ENCODE assay signal across 10 cellular contexts in the genomic region with DNA sequence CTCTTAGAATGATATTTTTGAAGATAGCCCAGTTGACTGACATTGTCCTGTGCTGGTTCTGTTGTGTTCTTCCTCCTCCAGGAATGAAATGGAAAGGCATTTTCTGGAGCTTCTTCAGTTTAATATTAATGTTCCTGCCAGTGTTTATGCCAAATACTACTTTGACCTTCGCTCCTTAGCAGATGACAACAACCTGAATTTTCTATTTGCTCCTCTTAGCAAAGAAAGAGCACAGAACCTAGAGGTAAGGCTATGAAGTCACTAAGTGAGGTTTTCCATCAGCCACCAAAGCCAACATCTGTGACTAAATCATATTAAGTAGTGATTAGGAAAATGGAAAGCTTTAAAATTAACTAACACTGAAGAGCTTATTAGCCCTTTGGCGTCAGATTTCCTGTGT. TPM values are rescaled to one million over a fixed set of nuclear protein-coding genes. Genes with fewer than 3 reads are reported as not detected.
DNase-seq lines count a peak whose midpoint lies in the region; ATAC-seq and TF ChIP-seq lines count a peak whose summit lies in the region.
"Had no signal": no experiment of that assay in that cellular context is flagged by ENCODE, and none has a peak within 500 bp of the region (broad histone marks: within the 10 kb centered on the region; RNA-seq: fewer than 3 reads in every experiment).

No MANE protein-coding gene starts in this region.

- H2AFZ ChIP-seq in neural cell (ENCODE audit: low read depth, low read length): no peak overlapping the region

- H3K27ac ChIP-seq in neural cell (ENCODE audit: low read length): peak overlapping the region; percentile 56
- H3K27ac ChIP-seq: BLaER1 had no signal

- no peaks in the 10 kb centered on the region for H4K20me1 ChIP-seq in neural cell (ENCODE audit: insufficient read depth)
- H4K20me1 ChIP-seq: BLaER1 had no signal

- H3K36me3 Mint-ChIP-seq in endothelial cell (ENCODE audit: low read depth, unreplicated experiment) (peaks cover 21% of the 10 kb centered on the region), nephron progenitor cell (ENCODE audit: low read depth) (peaks cover 18% of the 10 kb centered on the region)

- no peaks in the 10 kb centered on the region for H3K9me2 ChIP-seq in neural cell (ENCODE audit: insufficient read depth, low read length)

- TF ChIP-seq EP300 in neural cell (conservative IDR thresholded peaks at IDR 0.05; ENCODE audit: poor library complexity, severe bottlenecking): no peak

- no peaks in the 10 kb centered on the region for H3K79me2 ChIP-seq in neural cell (replicated peaks; ENCODE audit: insufficient read depth, low read length)

- no peak overlapping the region for H3K4me2 ChIP-seq in neural cell (ENCODE audit: low read length)
- H3K4me2 ChIP-seq: BLaER1 had no signal

- H3K27me3 Mint-ChIP-seq in endothelial cell (ENCODE audit: unreplicated experiment): no peaks in the 10 kb centered on the region
- no peaks in the 10 kb centered on the region for H3K27me3 Mint-ChIP-seq in nephron progenitor cell (ENCODE audit: low read depth, poor library complexity)
- H3K27me3 Mint-ChIP-seq: CD8-positive, alpha-beta memory T cell had no signal

- no peaks in the 10 kb centered on the region for H3K9me3 ChIP-seq in neural cell (ENCODE audit: low read length)
- H3K9me3 ChIP-seq: BLaER1 had no signal

- H3K9ac ChIP-seq in neural cell (ENCODE audit: low read length): no peak overlapping the region
- H3K9ac ChIP-seq: BLaER1 had no signal

- TF ChIP-seq CTCF in endothelial cell (IDR thresholded peaks at IDR 0.05; ENCODE audit: unreplicated experiment): no peak
- no peak for TF ChIP-seq CTCF in neural cell (IDR thresholded peaks at IDR 0.05; ENCODE audit: poor library complexity, severe bottlenecking)
- no peak for TF ChIP-seq CTCF in nephron progenitor cell (IDR thresholded peaks at IDR 0.05)

- no peak for ATAC-seq in HG03457 (IDR thresholded peaks at IDR 0.05; ENCODE audit: unreplicated experiment)

- H3K9me3 Mint-ChIP-seq in endothelial cell (ENCODE audit: unreplicated experiment) (no peaks in the 10 kb centered on the region), nephron progenitor cell (no peaks in the 10 kb centered on the region)
- H3K9me3 Mint-ChIP-seq: CD8-positive, alpha-beta memory T cell; H9 had no signal

- H3K36me3 ChIP-seq in neural cell (ENCODE audit: insufficient read depth, low read length): no peaks in the 10 kb centered on the region

- H3K4me1 Mint-ChIP-seq in endothelial cell (ENCODE audit: unreplicated experiment): peaks cover 2% of the 10 kb centered on the region
- peaks cover 2% of the 10 kb centered on the region for H3K4me1 Mint-ChIP-seq in nephron progenitor cell
- H3K4me1 Mint-ChIP-seq: CD8-positive, alpha-beta memory T cell had no signal

- H3K4me3 ChIP-seq in neural cell (ENCODE audit: low read length): no peak overlapping the region
- H3K4me3 ChIP-seq: BLaER1 had no signal

- H3K27me3 ChIP-seq in neural cell (ENCODE audit: insufficient read depth, low read depth, low read length): no peaks in the 10 kb centered on the region
- H3K27me3 ChIP-seq: BLaER1 had no signal

- H3K4me3 Mint-ChIP-seq in endothelial cell (ENCODE audit: unreplicated experiment): peak overlapping the region; percentile 37
- H3K4me3 Mint-ChIP-seq in nephron progenitor cell: no peak overlapping the region
- H3K4me3 Mint-ChIP-seq: CD8-positive, alpha-beta memory T cell; H9 had no signal

- no peak for TF ChIP-seq RAD21 in neural cell (conservative IDR thresholded peaks at IDR 0.05)

- H3K27ac Mint-ChIP-seq in endothelial cell (ENCODE audit: unreplicated experiment) (no peak overlapping the region), nephron progenitor cell (no peak overlapping the region)
- H3K27ac Mint-ChIP-seq: CD8-positive, alpha-beta memory T cell had no signal

- DNase-seq in NCI-H82 (lab: John Stamatoyannopoulos, UW) (peak; percentile 90), endothelial cell (ENCODE audit: low spot score) (no peak), NK-92 (lab: John Stamatoyannopoulos, UW; ENCODE audit: unreplicated experiment) (no peak), nephron progenitor cell (no peak)
- DNase-seq: CD8-positive, alpha-beta memory T cell; GOT3; H9 had no signal

- peaks cover 3% of the 10 kb centered on the region for H3F3A ChIP-seq in neural cell (ENCODE audit: insufficient read depth, low read length, poor library complexity, severe bottlenecking)

TF ChIP-seq in neural cell, 6 proteins besides CTCF, POLR2A, EP300 and RAD21:
- TF ChIP-seq SMC3 (conservative IDR thresholded peaks at IDR 0.05; ENCODE audit: poor library complexity) (no peak), EZH2 (IDR thresholded peaks at IDR 0.05; ENCODE audit: borderline replicate concordance, insufficient read depth, low read length, poor library complexity, severe bottlenecking) (no peak), MXI1 (conservative IDR thresholded peaks at IDR 0.05; ENCODE audit: poor library complexity, severe bottlenecking) (no peak), POLR2AphosphoS5 (IDR thresholded peaks at IDR 0.05) (no peak)

RNA-seq across cellular contexts. Expression of gene FZD5, which starts 18.8 kb away (rescaled TPM):
- 9.3 TPM for total RNA-seq in endothelial cell (ENCODE audit: unreplicated experiment)
- polyA plus RNA-seq in neural cell: 0.99 and 2.4 TPM in 2 replicates
- 4.4 and 5.3 TPM in 2 replicates for polyA minus RNA-seq in neural cell

RNA-seq across cellular contexts. Expression of gene CCNYL1, which starts 39.4 kb away (rescaled TPM):
- 75.5 TPM for total RNA-seq in endothelial cell (ENCODE audit: unreplicated experiment)
- polyA plus RNA-seq in neural cell: 12.1 and 14.7 TPM in 2 replicates
- polyA minus RNA-seq in neural cell: 22.9 and 23.6 TPM in 2 replicates
